ENCODE assay signal across 27 cellular contexts in the genomic region with DNA sequence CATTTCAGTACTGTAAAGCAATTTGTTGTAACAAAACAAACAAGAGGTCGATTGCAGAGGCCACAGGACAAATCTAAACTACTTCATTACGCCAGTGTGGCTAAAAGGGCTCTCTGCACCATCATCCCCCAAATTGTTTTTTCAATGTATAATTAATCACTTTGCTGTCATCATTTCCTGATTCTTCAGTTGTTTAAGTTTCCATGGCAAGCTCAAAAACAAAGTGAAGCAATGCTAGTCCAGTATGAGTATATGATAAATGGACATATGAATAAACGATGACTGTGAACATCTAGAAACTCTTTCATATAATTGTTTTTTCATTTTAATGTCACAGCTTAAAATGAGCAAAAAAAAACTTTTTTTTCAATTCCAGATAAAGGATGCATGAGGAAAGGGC.
"Had no signal": no experiment of that assay in that cellular context is flagged by ENCODE, and none has a peak within 500 bp of the region (broad histone marks: within the 10 kb centered on the region; RNA-seq: fewer than 3 reads in every experiment).

No MANE protein-coding gene starts in this region.

- H3K9me3 Mint-ChIP-seq: activated B cell treated with CpG ODN at 0.5 μM for 24 hours; activated T-cell treated with anti-CD3 and anti-CD28 coated beads, Interleukin-2, amount 50 U/mL, for 4 hours; activated T-helper 2 cell treated with anti-CD3 and anti-CD28 coated beads, Interferon-gamma antibody, Interleukin-2, Interleukin-4, amounts not matched to agents 10 μg/mL and 5 μg/mL and 100 μg/mL, durations not matched to agents 14 hours and 24 hours and 36 hours; natural killer cell treated with Interleukin-12 subunit alpha and Interleukin-12 subunit beta and Interleukin-15 and Interleukin-18, amount 100 ng/mL, for 72 hours had no signal

- H3K27ac ChIP-seq: adrenal gland, gastrocnemius medialis, left ventricle myocardium inferior, sigmoid colon, testis, uterus had no signal

- H3K36me3 Mint-ChIP-seq: activated naive CD8-positive, alpha-beta T cell; natural killer cell treated with Interleukin-12 subunit alpha and Interleukin-12 subunit beta and Interleukin-15 and Interleukin-18, amount 100 ng/mL, for 72 hours had no signal

- ATAC-seq: activated CD4-positive, alpha-beta T cell treated with anti-CD3 and anti-CD28 coated beads for 36 hours; activated T-cell treated with anti-CD3 and anti-CD28 coated beads, Interleukin-2, amount 50 U/mL, for 4 hours; gastrocnemius medialis; natural killer cell treated with Interleukin-12 subunit alpha and Interleukin-12 subunit beta and Interleukin-15 and Interleukin-18, amount 100 ng/mL, for 72 hours had no signal

- H3K27me3 Mint-ChIP-seq: activated B cell treated with CpG ODN at 0.5 μM for 24 hours; activated CD4-positive, alpha-beta T cell treated with anti-CD3 and anti-CD28 coated beads for 36 hours; activated naive CD8-positive, alpha-beta T cell; progenitor cell of endocrine pancreas had no signal

- H3K27me3 ChIP-seq: gastrocnemius medialis, sigmoid colon, testis, uterus had no signal

- H3K36me3 ChIP-seq: adrenal gland, gastrocnemius medialis, left ventricle myocardium inferior, sigmoid colon, uterus had no signal

- H3K9me3 ChIP-seq: adrenal gland, gastrocnemius medialis, left ventricle myocardium inferior, sigmoid colon, testis, uterus had no signal

- H3K4me1 Mint-ChIP-seq: activated B cell treated with CpG ODN at 0.5 μM for 24 hours; activated CD4-positive, alpha-beta T cell treated with anti-CD3 and anti-CD28 coated beads for 36 hours had no signal

- DNase-seq: activated B cell treated with CpG ODN at 0.5 μM for 24 hours; activated CD4-positive, alpha-beta T cell treated with anti-CD3 and anti-CD28 coated beads for 36 hours; activated CD4-positive, alpha-beta T cell treated with anti-CD3 and anti-CD28 coated beads, Interleukin-2, amount 50 U/mL, for 4 hours; activated CD8-positive, alpha-beta memory T cell treated with anti-CD3 and anti-CD28 coated beads for 24 hours; activated CD8-positive, alpha-beta memory T cell treated with anti-CD3 and anti-CD28 coated beads, Interleukin-2, amount 50 U/mL, for 4 hours; activated naive CD4-positive, alpha-beta T cell; activated T-cell treated with anti-CD3 and anti-CD28 coated beads, Interleukin-2, amount 50 U/mL, for 4 hours; adrenal gland; cerebellar nuclear complex; cortex of kidney; gastrocnemius medialis; hippocampal formation; kidney glomerular epithelial cell; left ventricle myocardium inferior; midbrain; retina; sigmoid colon; stimulated activated CD4-positive, alpha-beta T cell treated with anti-CD3 and anti-CD28 coated beads, Interleukin-4, amount 100 ng/mL, for 1 hour; stimulated activated naive CD4-positive, alpha-beta T cell; testis; trophoblast cell; uterus had no signal

- H3K27ac Mint-ChIP-seq: activated B cell treated with CpG ODN at 0.5 μM for 24 hours; activated CD4-positive, alpha-beta T cell treated with anti-CD3 and anti-CD28 coated beads for 36 hours; activated naive CD8-positive, alpha-beta T cell; activated T-helper 2 cell treated with anti-CD3 and anti-CD28 coated beads, Interferon-gamma antibody, Interleukin-2, Interleukin-4, amounts not matched to agents 10 μg/mL and 5 μg/mL and 100 μg/mL, durations not matched to agents 14 hours and 24 hours and 36 hours; natural killer cell treated with Interleukin-12 subunit alpha and Interleukin-12 subunit beta and Interleukin-15 and Interleukin-18, amount 100 ng/mL, for 72 hours; progenitor cell of endocrine pancreas had no signal

- H3K4me3 Mint-ChIP-seq: activated B cell treated with CpG ODN at 0.5 μM for 24 hours; activated CD4-positive, alpha-beta T cell treated with anti-CD3 and anti-CD28 coated beads for 36 hours; activated naive CD8-positive, alpha-beta T cell; activated T-cell treated with anti-CD3 and anti-CD28 coated beads, Interleukin-2, amount 50 U/mL, for 4 hours; natural killer cell treated with Interleukin-12 subunit alpha and Interleukin-12 subunit beta and Interleukin-15 and Interleukin-18, amount 100 ng/mL, for 72 hours had no signal

- H3K4me1 ChIP-seq: adrenal gland, left ventricle myocardium inferior, sigmoid colon, testis, uterus had no signal

- H3K4me3 ChIP-seq: adrenal gland, gastrocnemius medialis, left ventricle myocardium inferior, sigmoid colon, smooth muscle cell, testis, uterus had no signal
